In the genomic region with DNA sequence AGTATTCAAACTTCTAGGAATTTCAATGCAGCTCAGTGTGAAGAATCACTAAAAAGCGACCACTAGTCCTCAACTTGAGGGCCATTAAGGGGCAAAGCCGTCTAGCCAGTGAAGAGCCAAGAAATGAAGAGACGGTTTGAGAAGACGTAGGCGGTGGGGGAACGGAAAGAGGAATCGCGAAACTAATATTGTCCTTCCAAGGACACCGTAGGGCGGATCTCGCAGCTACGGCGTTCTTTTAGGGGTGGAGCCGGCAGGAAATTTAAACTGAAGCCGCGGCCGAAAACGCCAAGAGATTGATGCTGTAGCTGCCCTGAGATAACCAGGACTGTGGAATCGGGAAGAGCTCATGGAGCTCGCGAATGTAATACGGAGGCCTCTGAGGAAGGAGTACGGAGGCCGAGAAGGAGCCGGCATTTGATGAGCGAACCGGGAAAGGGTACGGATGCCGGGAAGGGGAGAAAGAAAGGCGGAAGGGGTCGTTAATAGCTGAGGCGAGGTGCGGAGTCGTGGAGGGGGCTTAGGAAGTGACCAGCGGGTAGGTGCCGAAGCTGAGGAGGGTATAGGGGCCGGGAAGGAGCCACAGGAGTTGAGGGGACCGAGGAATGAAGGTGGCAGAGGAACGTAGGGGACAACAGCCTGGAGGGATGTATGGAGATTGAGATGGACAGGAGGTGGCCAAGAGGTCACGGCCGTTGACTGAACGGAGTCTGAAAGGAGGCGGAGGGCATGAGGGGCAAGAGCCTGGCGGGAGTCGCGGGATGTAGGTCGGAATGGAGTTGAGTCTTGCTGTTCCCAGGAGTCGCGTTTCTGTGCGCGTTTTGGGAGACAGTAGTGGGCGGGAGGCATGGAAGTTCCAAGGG, we compare ENCODE assay signal across 1 cellular context.
TF ChIP-seq lines count a peak whose summit lies in the region.

A gene with protein sequence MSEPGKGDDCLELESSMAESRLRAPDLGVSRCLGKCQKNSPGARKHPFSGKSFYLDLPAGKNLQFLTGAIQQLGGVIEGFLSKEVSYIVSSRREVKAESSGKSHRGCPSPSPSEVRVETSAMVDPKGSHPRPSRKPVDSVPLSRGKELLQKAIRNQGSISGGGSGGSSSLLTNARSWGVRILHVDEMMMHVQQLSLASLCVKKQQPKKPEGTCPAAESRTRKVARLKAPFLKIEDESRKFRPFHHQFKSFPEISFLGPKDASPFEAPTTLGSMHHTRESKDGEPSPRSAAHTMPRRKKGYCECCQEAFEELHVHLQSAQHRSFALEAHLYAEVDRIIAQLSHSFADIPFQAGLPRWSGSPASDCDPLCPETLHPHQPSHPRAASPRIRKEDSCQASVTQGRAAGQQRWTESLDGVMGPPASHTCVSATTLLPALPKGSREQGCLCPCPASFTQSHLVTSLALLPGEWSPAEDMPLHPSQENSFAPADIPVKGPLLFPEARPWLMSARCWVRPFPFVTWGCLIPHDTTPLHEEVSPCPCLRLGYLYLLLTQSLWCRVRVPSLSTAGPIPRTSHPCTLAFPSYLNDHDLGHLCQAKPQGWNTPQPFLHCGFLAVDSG (plus strand): TSS at position 265 of the 863 bp plus-strand sequence. CDS start 156 bp downstream, at position 421.

TF ChIP-seq in K562, 482 proteins besides CTCF, POLR2A, EP300 and RAD21 (continued from another document and continues in another):
- TF ChIP-seq, protein P1, sequence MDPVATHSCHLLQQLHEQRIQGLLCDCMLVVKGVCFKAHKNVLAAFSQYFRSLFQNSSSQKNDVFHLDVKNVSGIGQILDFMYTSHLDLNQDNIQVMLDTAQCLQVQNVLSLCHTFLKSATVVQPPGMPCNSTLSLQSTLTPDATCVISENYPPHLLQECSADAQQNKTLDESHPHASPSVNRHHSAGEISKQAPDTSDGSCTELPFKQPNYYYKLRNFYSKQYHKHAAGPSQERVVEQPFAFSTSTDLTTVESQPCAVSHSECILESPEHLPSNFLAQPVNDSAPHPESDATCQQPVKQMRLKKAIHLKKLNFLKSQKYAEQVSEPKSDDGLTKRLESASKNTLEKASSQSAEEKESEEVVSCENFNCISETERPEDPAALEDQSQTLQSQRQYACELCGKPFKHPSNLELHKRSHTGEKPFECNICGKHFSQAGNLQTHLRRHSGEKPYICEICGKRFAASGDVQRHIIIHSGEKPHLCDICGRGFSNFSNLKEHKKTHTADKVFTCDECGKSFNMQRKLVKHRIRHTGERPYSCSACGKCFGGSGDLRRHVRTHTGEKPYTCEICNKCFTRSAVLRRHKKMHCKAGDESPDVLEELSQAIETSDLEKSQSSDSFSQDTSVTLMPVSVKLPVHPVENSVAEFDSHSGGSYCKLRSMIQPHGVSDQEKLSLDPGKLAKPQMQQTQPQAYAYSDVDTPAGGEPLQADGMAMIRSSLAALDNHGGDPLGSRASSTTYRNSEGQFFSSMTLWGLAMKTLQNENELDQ (CRISPR knock-in tag; IDR thresholded peaks at IDR 0.05; ENCODE audit: borderline replicate concordance) = 0 out of 2 replicates have a peak, but pooled peaks have one; percentile 57
- TF ChIP-seq, protein P2, sequence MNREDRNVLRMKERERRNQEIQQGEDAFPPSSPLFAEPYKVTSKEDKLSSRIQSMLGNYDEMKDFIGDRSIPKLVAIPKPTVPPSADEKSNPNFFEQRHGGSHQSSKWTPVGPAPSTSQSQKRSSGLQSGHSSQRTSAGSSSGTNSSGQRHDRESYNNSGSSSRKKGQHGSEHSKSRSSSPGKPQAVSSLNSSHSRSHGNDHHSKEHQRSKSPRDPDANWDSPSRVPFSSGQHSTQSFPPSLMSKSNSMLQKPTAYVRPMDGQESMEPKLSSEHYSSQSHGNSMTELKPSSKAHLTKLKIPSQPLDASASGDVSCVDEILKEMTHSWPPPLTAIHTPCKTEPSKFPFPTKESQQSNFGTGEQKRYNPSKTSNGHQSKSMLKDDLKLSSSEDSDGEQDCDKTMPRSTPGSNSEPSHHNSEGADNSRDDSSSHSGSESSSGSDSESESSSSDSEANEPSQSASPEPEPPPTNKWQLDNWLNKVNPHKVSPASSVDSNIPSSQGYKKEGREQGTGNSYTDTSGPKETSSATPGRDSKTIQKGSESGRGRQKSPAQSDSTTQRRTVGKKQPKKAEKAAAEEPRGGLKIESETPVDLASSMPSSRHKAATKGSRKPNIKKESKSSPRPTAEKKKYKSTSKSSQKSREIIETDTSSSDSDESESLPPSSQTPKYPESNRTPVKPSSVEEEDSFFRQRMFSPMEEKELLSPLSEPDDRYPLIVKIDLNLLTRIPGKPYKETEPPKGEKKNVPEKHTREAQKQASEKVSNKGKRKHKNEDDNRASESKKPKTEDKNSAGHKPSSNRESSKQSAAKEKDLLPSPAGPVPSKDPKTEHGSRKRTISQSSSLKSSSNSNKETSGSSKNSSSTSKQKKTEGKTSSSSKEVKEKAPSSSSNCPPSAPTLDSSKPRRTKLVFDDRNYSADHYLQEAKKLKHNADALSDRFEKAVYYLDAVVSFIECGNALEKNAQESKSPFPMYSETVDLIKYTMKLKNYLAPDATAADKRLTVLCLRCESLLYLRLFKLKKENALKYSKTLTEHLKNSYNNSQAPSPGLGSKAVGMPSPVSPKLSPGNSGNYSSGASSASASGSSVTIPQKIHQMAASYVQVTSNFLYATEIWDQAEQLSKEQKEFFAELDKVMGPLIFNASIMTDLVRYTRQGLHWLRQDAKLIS (CRISPR knock-in tag; IDR thresholded peaks at IDR 0.05) = no peak
- TF ChIP-seq, protein P3, sequence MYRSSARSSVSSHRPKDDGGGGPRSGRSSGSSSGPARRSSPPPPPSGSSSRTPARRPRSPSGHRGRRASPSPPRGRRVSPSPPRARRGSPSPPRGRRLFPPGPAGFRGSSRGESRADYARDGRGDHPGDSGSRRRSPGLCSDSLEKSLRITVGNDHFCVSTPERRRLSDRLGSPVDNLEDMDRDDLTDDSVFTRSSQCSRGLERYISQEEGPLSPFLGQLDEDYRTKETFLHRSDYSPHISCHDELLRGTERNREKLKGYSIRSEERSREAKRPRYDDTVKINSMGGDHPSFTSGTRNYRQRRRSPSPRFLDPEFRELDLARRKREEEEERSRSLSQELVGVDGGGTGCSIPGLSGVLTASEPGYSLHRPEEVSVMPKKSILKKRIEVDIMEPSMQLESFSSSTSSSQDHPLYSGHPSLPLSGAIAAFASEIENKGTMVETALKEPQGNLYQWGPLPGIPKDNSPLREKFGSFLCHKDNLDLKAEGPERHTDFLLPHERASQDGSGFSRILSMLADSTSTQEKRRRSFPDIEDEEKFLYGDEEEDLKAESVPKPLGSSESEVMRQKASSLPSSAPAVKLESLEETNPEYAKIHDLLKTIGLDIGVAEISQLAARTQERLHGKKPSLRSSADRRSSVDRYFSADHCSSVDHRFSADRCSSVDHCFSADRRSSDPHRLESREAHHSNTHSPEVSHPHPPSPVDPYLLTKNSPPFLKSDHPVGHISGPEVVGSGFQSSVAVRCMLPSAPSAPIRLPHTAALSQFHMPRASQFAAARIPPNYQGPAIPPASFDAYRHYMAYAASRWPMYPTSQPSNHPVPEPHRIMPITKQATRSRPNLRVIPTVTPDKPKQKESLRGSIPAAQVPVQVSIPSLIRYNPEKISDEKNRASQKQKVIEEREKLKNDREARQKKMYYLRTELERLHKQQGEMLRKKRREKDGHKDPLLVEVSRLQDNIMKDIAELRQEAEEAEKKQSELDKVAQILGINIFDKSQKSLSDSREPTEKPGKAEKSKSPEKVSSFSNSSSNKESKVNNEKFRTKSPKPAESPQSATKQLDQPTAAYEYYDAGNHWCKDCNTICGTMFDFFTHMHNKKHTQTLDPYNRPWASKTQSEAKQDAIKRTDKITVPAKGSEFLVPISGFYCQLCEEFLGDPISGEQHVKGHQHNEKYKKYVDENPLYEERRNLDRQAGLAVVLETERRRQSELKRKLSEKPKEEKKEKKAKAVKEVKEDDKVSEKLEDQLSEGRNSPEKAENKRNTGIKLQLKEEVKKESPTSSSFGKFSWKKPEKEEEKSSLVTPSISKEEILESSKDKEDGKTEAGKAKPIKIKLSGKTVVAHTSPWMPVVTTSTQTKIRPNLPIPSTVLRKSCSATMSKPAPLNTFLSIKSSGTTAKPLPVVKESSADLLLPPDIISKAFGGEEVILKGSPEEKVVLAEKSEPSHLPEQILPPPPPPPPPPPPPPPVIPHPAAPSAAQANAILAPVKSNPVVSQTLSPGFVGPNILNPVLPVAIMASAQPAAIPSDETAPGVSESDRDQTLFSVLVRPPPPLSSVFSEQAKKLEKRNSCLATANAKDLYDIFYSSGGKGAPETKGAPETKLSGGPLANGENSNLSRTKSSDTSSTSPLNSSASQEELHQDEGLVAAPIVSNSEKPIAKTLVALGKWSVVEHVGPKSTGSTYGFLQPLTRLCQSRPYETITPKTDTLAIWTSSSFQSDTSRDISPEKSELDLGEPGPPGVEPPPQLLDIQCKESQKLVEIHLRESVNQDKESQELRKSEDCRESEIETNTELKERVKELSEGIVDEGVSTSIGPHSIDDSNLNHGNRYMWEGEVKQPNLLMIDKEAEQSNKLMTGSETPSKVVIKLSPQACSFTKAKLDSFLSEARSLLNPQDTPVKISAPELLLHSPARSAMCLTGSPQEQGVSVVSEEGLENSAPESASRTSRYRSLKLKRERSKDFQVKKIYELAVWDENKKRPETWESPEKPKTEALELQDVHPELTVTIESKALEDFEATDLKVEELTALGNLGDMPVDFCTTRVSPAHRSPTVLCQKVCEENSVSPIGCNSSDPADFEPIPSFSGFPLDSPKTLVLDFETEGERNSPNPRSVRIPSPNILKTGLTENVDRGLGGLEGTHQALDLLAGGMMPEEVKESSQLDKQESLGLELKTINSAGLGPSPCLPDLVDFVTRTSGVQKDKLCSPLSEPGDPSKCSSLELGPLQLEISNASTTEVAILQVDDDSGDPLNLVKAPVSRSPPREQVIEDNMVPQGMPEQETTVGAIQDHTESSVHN (IDR thresholded peaks at IDR 0.05; ENCODE audit: borderline replicate concordance in 1 of 2, low read depth in 1 of 2) = no peak
- TF ChIP-seq, protein P4, sequence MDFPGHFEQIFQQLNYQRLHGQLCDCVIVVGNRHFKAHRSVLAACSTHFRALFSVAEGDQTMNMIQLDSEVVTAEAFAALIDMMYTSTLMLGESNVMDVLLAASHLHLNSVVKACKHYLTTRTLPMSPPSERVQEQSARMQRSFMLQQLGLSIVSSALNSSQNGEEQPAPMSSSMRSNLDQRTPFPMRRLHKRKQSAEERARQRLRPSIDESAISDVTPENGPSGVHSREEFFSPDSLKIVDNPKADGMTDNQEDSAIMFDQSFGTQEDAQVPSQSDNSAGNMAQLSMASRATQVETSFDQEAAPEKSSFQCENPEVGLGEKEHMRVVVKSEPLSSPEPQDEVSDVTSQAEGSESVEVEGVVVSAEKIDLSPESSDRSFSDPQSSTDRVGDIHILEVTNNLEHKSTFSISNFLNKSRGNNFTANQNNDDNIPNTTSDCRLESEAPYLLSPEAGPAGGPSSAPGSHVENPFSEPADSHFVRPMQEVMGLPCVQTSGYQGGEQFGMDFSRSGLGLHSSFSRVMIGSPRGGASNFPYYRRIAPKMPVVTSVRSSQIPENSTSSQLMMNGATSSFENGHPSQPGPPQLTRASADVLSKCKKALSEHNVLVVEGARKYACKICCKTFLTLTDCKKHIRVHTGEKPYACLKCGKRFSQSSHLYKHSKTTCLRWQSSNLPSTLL (IDR thresholded peaks at IDR 0.05) = no peak; the same call in 1 of the 2 replicates
- 0 out of 2 replicates have a peak, but pooled peaks have one; percentile 14 for TF ChIP-seq PTBP1 (IDR thresholded peaks at IDR 0.05; ENCODE audit: low read depth, low read length)
- peak; percentile 59 for TF ChIP-seq CHD1 (IDR thresholded peaks at IDR 0.05; ENCODE audit: low read length)
- peak; percentile 84; the same call in 1 of the 2 replicates for TF ChIP-seq NFRKB (IDR thresholded peaks at IDR 0.05; ENCODE audit: low read depth)
- no peak for TF ChIP-seq ZBED1 (IDR thresholded peaks at IDR 0.05)
- no peak for TF ChIP-seq SRSF1 (IDR thresholded peaks at IDR 0.05; ENCODE audit: low read depth, low read length)
- TF ChIP-seq ELF1 (tag; IDR thresholded peaks at IDR 0.05) = peak; percentile 55; the same call in 1 of the 2 replicates
- peak; percentile 83 for TF ChIP-seq FOXK1 (CRISPR knock-in tag; IDR thresholded peaks at IDR 0.05; ENCODE audit: borderline replicate concordance)
- no peak for TF ChIP-seq ZNF785 (CRISPR knock-in tag; IDR thresholded peaks at IDR 0.05)
- TF ChIP-seq, protein P5, sequence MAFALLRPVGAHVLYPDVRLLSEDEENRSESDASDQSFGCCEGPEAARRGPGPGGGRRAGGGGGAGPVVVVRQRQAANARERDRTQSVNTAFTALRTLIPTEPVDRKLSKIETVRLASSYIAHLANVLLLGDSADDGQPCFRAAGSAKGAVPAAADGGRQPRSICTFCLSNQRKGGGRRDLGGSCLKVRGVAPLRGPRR (CRISPR knock-in tag; IDR thresholded peaks at IDR 0.05) = no peak
- TF ChIP-seq CBFA2T2 (conservative IDR thresholded peaks at IDR 0.05) = 0 out of 2 replicates have a peak, but pooled peaks have one; percentile 2
- TF ChIP-seq, protein P6, sequence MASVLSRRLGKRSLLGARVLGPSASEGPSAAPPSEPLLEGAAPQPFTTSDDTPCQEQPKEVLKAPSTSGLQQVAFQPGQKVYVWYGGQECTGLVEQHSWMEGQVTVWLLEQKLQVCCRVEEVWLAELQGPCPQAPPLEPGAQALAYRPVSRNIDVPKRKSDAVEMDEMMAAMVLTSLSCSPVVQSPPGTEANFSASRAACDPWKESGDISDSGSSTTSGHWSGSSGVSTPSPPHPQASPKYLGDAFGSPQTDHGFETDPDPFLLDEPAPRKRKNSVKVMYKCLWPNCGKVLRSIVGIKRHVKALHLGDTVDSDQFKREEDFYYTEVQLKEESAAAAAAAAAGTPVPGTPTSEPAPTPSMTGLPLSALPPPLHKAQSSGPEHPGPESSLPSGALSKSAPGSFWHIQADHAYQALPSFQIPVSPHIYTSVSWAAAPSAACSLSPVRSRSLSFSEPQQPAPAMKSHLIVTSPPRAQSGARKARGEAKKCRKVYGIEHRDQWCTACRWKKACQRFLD (CRISPR knock-in tag; IDR thresholded peaks at IDR 0.05) = no peak
- TF ChIP-seq ELF2 (CRISPR knock-in tag; IDR thresholded peaks at IDR 0.05) = 0 out of 2 replicates have a peak, but pooled peaks have one; percentile 57
- TF ChIP-seq ZNF717 (CRISPR knock-in tag; IDR thresholded peaks at IDR 0.05) = no peak
- TF ChIP-seq ILK (tag; IDR thresholded peaks at IDR 0.05; ENCODE audit: borderline replicate concordance, low read depth) = no peak
- TF ChIP-seq FOSL1 (tag; conservative IDR thresholded peaks at IDR 0.05) = no peak; the same call in 1 of the 2 replicates
- TF ChIP-seq, protein P7, sequence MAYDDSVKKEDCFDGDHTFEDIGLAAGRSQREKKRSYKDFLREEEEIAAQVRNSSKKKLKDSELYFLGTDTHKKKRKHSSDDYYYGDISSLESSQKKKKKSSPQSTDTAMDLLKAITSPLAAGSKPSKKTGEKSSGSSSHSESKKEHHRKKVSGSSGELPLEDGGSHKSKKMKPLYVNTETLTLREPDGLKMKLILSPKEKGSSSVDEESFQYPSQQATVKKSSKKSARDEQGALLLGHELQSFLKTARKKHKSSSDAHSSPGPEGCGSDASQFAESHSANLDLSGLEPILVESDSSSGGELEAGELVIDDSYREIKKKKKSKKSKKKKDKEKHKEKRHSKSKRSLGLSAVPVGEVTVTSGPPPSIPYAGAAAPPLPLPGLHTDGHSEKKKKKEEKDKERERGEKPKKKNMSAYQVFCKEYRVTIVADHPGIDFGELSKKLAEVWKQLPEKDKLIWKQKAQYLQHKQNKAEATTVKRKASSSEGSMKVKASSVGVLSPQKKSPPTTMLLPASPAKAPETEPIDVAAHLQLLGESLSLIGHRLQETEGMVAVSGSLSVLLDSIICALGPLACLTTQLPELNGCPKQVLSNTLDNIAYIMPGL (CRISPR knock-in tag; IDR thresholded peaks at IDR 0.05) = no peak
- TF ChIP-seq NR1H2 (CRISPR knock-in tag; IDR thresholded peaks at IDR 0.05) = no peak
- no peak for TF ChIP-seq FOS (IDR thresholded peaks at IDR 0.05; ENCODE audit: extremely low read depth, insufficient read length)
- peak; percentile 70; the same call in 1 of the 2 replicates for TF ChIP-seq C11orf30 (IDR thresholded peaks at IDR 0.05; ENCODE audit: low read depth)
- TF ChIP-seq HCFC1 (IDR thresholded peaks at IDR 0.05; ENCODE audit: low read depth, low read length) = peak; percentile 65
